In genomic region chr14:102319351-102320032, GRCh38 we compare ENCODE assay signal across 8 cellular contexts. TPM values are rescaled to one million over a fixed set of nuclear protein-coding genes. Genes with fewer than 3 reads are reported as not detected.
DNase-seq lines count a peak whose midpoint lies in the region; ATAC-seq and TF ChIP-seq lines count a peak whose summit lies in the region.

ZNF839 (plus strand) TSS chr14:102319746; CDS start chr14:102319766, 20 bp downstream.

- peak within 1 kb of the TSS; percentile 98 for H3K27ac ChIP-seq in temporal lobe (ENCODE audit: low read depth, low read length)

- H3K4me3 ChIP-seq in GM08714 (ENCODE audit: low read length) = peak within 1 kb of the TSS; percentile 84

- peak; percentile 59 for ATAC-seq in HG02610 (IDR thresholded peaks at IDR 0.05; ENCODE audit: unreplicated experiment)
- peak; percentile 73 for ATAC-seq in omental fat pad (ENCODE audit: low FRiP score)

- H3K36me3 Mint-ChIP-seq in activated naive CD4-positive, alpha-beta T cell treated with anti-CD3 and anti-CD28 coated beads, Interleukin-2, amount 50 U/mL, for 24 hours = no peaks in the 10 kb centered on the region

- no peaks in the 10 kb centered on the region for H3K9me3 Mint-ChIP-seq in activated naive CD4-positive, alpha-beta T cell treated with anti-CD3 and anti-CD28 coated beads, Interleukin-2, amount 50 U/mL, for 24 hours

- H3K27me3 Mint-ChIP-seq in activated naive CD4-positive, alpha-beta T cell treated with anti-CD3 and anti-CD28 coated beads, Interleukin-2, amount 50 U/mL, for 24 hours = no peaks in the 10 kb centered on the region

- peak within 1 kb of the TSS; percentile 98 for H3K27ac Mint-ChIP-seq in activated naive CD4-positive, alpha-beta T cell treated with anti-CD3 and anti-CD28 coated beads, Interleukin-2, amount 50 U/mL, for 24 hours

- no peak for TF ChIP-seq CTCF in omental fat pad (IDR thresholded peaks at IDR 0.05)

- peaks cover 57% of the 10 kb centered on the region for H3K4me1 Mint-ChIP-seq in activated naive CD4-positive, alpha-beta T cell treated with anti-CD3 and anti-CD28 coated beads, Interleukin-2, amount 50 U/mL, for 24 hours

- DNase-seq in NCI-H1417 (lab: John Stamatoyannopoulos, UW) (peak; percentile 92 to 94 (median 92)), SKM-1 treated with dmso at 0.1 percent for 144 hours (lab: John Stamatoyannopoulos, UW; ENCODE audit: unreplicated experiment) (peak; percentile 77), globus pallidus (ENCODE audit: low spot score) (peak; percentile 80), omental fat pad (ENCODE audit: low spot score) (peak; percentile 70)

- peak within 1 kb of the TSS; percentile 93 for H3K4me3 Mint-ChIP-seq in activated naive CD4-positive, alpha-beta T cell treated with anti-CD3 and anti-CD28 coated beads, Interleukin-2, amount 50 U/mL, for 24 hours

RNA-seq across cellular contexts. Expression of gene ZNF839, which starts in this region (rescaled TPM):
- 10 to 100 TPM in 1 of 4 donors, 1 to 10 TPM in 3; 3.8 to 12.6 (median 8.1) TPM for total RNA-seq in omental fat pad
- 6.9 TPM for total RNA-seq in temporal lobe

Comparison
In these comparisons a context has a peak if more than half of its experiments do, and no peak if none do; other contexts are left out.
1. Peak in every context shown above with its lines: DNase-seq, ATAC-seq, H3K4me3 ChIP-seq and H3K27ac ChIP-seq.